21 cellular contexts compared by ENCODE assay signal in genomic region chr5:94754824-94755223, GRCh38.
DNase-seq lines count a peak whose midpoint lies in the region; ATAC-seq lines count a peak whose summit lies in the region.
"Had no signal": no experiment of that assay in that cellular context is flagged by ENCODE, and none has a peak within 500 bp of the region (broad histone marks: within the 10 kb centered on the region; RNA-seq: fewer than 3 reads in every experiment).

No MANE protein-coding gene starts in this region.

- H3K4me3 ChIP-seq in naive thymus-derived CD4-positive, alpha-beta T cell (ENCODE audit: low read length): no peak overlapping the region
- H3K4me3 ChIP-seq: A549, BLaER1, Peyer's patch had no signal

- POLR2A ChIA-PET in naive thymus-derived CD4-positive, alpha-beta T cell (lab: Charles Lee): no interaction called here

- no peaks in the 10 kb centered on the region for H3K27me3 ChIP-seq in naive thymus-derived CD4-positive, alpha-beta T cell (ENCODE audit: control insufficient read depth in 2 of 2, insufficient read depth in 2 of 2, low read length in 2 of 2)
- H3K27me3 ChIP-seq: BLaER1, Peyer's patch had no signal

- no peak overlapping the region for H3K4me3 Mint-ChIP-seq in naive thymus-derived CD4-positive, alpha-beta T cell
- H3K4me3 Mint-ChIP-seq: CD4-positive, alpha-beta memory T cell had no signal

- peaks cover 0 to 5% (median 0%) of the 10 kb centered on the region in 5 donors for H3K27me3 Mint-ChIP-seq in naive thymus-derived CD4-positive, alpha-beta T cell
- H3K27me3 Mint-ChIP-seq: CD4-positive, alpha-beta memory T cell had no signal

- intact Hi-C loops in naive thymus-derived CD4-positive, alpha-beta T cell (cut with micrococcal nuclease): no loop called here

- H3K9me3 ChIP-seq in naive thymus-derived CD4-positive, alpha-beta T cell (ENCODE audit: control insufficient read depth in 2 of 3, low read length in 3 of 3): no peaks in the 10 kb centered on the region
- H3K9me3 ChIP-seq: A549, BLaER1, Peyer's patch had no signal

- no peak overlapping the region for H3K27ac Mint-ChIP-seq in naive thymus-derived CD4-positive, alpha-beta T cell
- H3K27ac Mint-ChIP-seq: CD4-positive, alpha-beta memory T cell had no signal

- H3K36me3 Mint-ChIP-seq in naive thymus-derived CD4-positive, alpha-beta T cell: no peaks in the 10 kb centered on the region
- H3K36me3 Mint-ChIP-seq: CD4-positive, alpha-beta memory T cell had no signal

- H3K9me3 Mint-ChIP-seq in naive thymus-derived CD4-positive, alpha-beta T cell: no peaks in the 10 kb centered on the region
- H3K9me3 Mint-ChIP-seq: CD4-positive, alpha-beta memory T cell had no signal

- CTCF ChIA-PET in naive thymus-derived CD4-positive, alpha-beta T cell (lab: Charles Lee): no interaction called here

- no peaks in the 10 kb centered on the region for H3K4me1 Mint-ChIP-seq in naive thymus-derived CD4-positive, alpha-beta T cell
- H3K4me1 Mint-ChIP-seq: CD4-positive, alpha-beta memory T cell had no signal

- no peak for ATAC-seq in naive thymus-derived CD4-positive, alpha-beta T cell
- ATAC-seq: A549, HepG2, Right ventricle myocardium inferior had no signal

- H3K36me3 ChIP-seq in naive thymus-derived CD4-positive, alpha-beta T cell (ENCODE audit: control insufficient read depth in 2 of 3, insufficient read depth in 3 of 3, low read length in 3 of 3): no peaks in the 10 kb centered on the region
- H3K36me3 ChIP-seq: BLaER1, Peyer's patch had no signal

- H3K4me1 ChIP-seq in naive thymus-derived CD4-positive, alpha-beta T cell (ENCODE audit: control insufficient read depth in 2 of 2, insufficient read depth in 2 of 2, low read length in 2 of 2): no peaks in the 10 kb centered on the region
- H3K4me1 ChIP-seq: A549, BLaER1, Peyer's patch had no signal

- no peak overlapping the region for H3K27ac ChIP-seq in naive thymus-derived CD4-positive, alpha-beta T cell (ENCODE audit: low read depth, low read length)
- H3K27ac ChIP-seq: A549, BLaER1, Peyer's patch had no signal

- peak; percentile 18 for DNase-seq in Daoy (ENCODE audit: low read depth)
- peak; percentile 31 for DNase-seq in HT1080 (ENCODE audit: low read depth)
- peak; percentile 20 for DNase-seq in astrocyte of the hippocampus (ENCODE audit: low read depth, low spot score)
- peak; percentile 41 for DNase-seq in myocyte (ENCODE audit: low read depth)
- DNase-seq in HuH-7 (ENCODE audit: low spot score): no peak
- no peak for DNase-seq in NCI-H524 (lab: John Stamatoyannopoulos, UW)
- DNase-seq in naive thymus-derived CD4-positive, alpha-beta T cell: no peak
- DNase-seq: Calu3; CD4-positive, alpha-beta memory T cell; GDM1; GOT3; KG1; NCI-H1417; NCI-H187 treated with DMSO at 0.1 percent for 48 hours; NCI-H226; NCI-H526; Peyer's patch had no signal

Comparison
In these comparisons a context has a peak if more than half of its experiments do, and no peak if none do; other contexts are left out.
1. DNase-seq: peak in Daoy (single experiment), HT1080 (single experiment), astrocyte of the hippocampus (single experiment) and myocyte (single experiment); none in HuH-7 (single experiment), NCI-H524 (0 of 2) and naive thymus-derived CD4-positive, alpha-beta T cell (0 of 9).